In genomic region chr11:126088999-126089398, GRCh38 we compare ENCODE assay signal across 1 cellular context.
TF ChIP-seq lines count a peak whose summit lies in the region.

No MANE protein-coding gene starts in this region.

TF ChIP-seq in HepG2, 621 proteins besides CTCF, POLR2A, EP300 and RAD21 (continued from another document and continues in another):
- 0 out of 2 replicates have a peak, but pooled peaks have one; percentile 56 for TF ChIP-seq PRDM10 (CRISPR knock-in tag; IDR thresholded peaks at IDR 0.05; ENCODE audit: low read depth)
- TF ChIP-seq POLR2AphosphoS2 (IDR thresholded peaks at IDR 0.05; ENCODE audit: low read depth, low read length): no peak
- TF ChIP-seq SPEN (CRISPR knock-in tag; IDR thresholded peaks at IDR 0.05; ENCODE audit: low read depth): peak; percentile 51; the same call in 1 of the 2 replicates
- TF ChIP-seq FOXP4 (CRISPR knock-in tag; IDR thresholded peaks at IDR 0.05): peak; percentile 87
- peak; percentile 63; the same call in 1 of the 2 replicates for TF ChIP-seq MEIS1 (CRISPR knock-in tag; IDR thresholded peaks at IDR 0.05; ENCODE audit: borderline replicate concordance)
- TF ChIP-seq YEATS2 (CRISPR knock-in tag; IDR thresholded peaks at IDR 0.05; ENCODE audit: borderline replicate concordance): no peak
- peak; percentile 48; the same call in 1 of the 2 replicates for TF ChIP-seq SP5 (CRISPR knock-in tag; IDR thresholded peaks at IDR 0.05; ENCODE audit: borderline replicate concordance, low read depth)
- TF ChIP-seq ZNF687 (CRISPR knock-in tag; IDR thresholded peaks at IDR 0.05): peak; percentile 70
- TF ChIP-seq SRY (CRISPR knock-in tag; IDR thresholded peaks at IDR 0.05): no peak
- peak in 1 of 2 experiments; percentile 21; a peak in 1 of 4 replicates for TF ChIP-seq MAFK (conservative IDR thresholded peaks at IDR 0.05 in 1 of 2, IDR thresholded peaks at IDR 0.05 in 1 of 2; ENCODE audit: low read length in 2 of 2)
- TF ChIP-seq TCF12 (IDR thresholded peaks at IDR 0.05): no peak
- 0 out of 2 replicates have a peak, but pooled peaks have one; percentile 54 for TF ChIP-seq TCF12 (CRISPR knock-in tag; IDR thresholded peaks at IDR 0.05)
- peak; percentile 65; the same call in 1 of the 2 replicates for TF ChIP-seq ZNF264 (CRISPR knock-in tag; IDR thresholded peaks at IDR 0.05)
- no peak for TF ChIP-seq FUBP1 (CRISPR knock-in tag; IDR thresholded peaks at IDR 0.05; ENCODE audit: borderline replicate concordance)
- 0 out of 2 replicates have a peak, but pooled peaks have one; percentile 33 for TF ChIP-seq ZNF556 (CRISPR knock-in tag; IDR thresholded peaks at IDR 0.05; ENCODE audit: borderline replicate concordance)
- TF ChIP-seq ZBTB7B (CRISPR knock-in tag; IDR thresholded peaks at IDR 0.05): peak; percentile 83
- peak; percentile 19; the same call in 1 of the 2 replicates for TF ChIP-seq ZNF263 (CRISPR knock-in tag; IDR thresholded peaks at IDR 0.05)
- peak; percentile 29; the same call in 1 of the 2 replicates for TF ChIP-seq GABPB1 (CRISPR knock-in tag; IDR thresholded peaks at IDR 0.05)
- peak; percentile 74; the same call in 1 of the 2 replicates for TF ChIP-seq ZNF792 (CRISPR knock-in tag; IDR thresholded peaks at IDR 0.05)
- 0 out of 2 replicates have a peak, but pooled peaks have one; percentile 50 for TF ChIP-seq ZNF644 (CRISPR knock-in tag; IDR thresholded peaks at IDR 0.05; ENCODE audit: low read depth)
- peak; percentile 34; the same call in 1 of the 2 replicates for TF ChIP-seq MYC (CRISPR knock-in tag; IDR thresholded peaks at IDR 0.05; ENCODE audit: borderline replicate concordance)
- TF ChIP-seq FOXP1 (IDR thresholded peaks at IDR 0.05): no peak
- peak; percentile 64 for TF ChIP-seq FOXP1 (CRISPR knock-in tag; IDR thresholded peaks at IDR 0.05)
- peak; percentile 37; the same call in 1 of the 2 replicates for TF ChIP-seq ZNF629 (CRISPR knock-in tag; conservative IDR thresholded peaks at IDR 0.05)
- TF ChIP-seq TARDBP (CRISPR knock-in tag; IDR thresholded peaks at IDR 0.05): peak; percentile 73
- TF ChIP-seq ZNF770 (CRISPR knock-in tag; IDR thresholded peaks at IDR 0.05): 0 out of 2 replicates have a peak, but pooled peaks have one; percentile 32
- TF ChIP-seq SOX5 (CRISPR knock-in tag; IDR thresholded peaks at IDR 0.05; ENCODE audit: borderline replicate concordance): peak; percentile 54; the same call in 1 of the 2 replicates
- TF ChIP-seq GFI1 (CRISPR knock-in tag; IDR thresholded peaks at IDR 0.05; ENCODE audit: borderline replicate concordance): peak; percentile 50; the same call in 1 of the 2 replicates
- TF ChIP-seq FOXO1 (CRISPR knock-in tag; IDR thresholded peaks at IDR 0.05): peak; percentile 58; the same call in 1 of the 2 replicates
- TF ChIP-seq FOXA3 (CRISPR knock-in tag; IDR thresholded peaks at IDR 0.05): peak; percentile 87
- TF ChIP-seq HNRNPLL (IDR thresholded peaks at IDR 0.05; ENCODE audit: low read depth, low read length, poor library complexity, severe bottlenecking): no peak
- no peak for TF ChIP-seq SOX6 (IDR thresholded peaks at IDR 0.05)
- peak; percentile 88 for TF ChIP-seq SOX6 (CRISPR knock-in tag; IDR thresholded peaks at IDR 0.05)
- TF ChIP-seq ZNF280D (CRISPR knock-in tag; IDR thresholded peaks at IDR 0.05): 0 out of 2 replicates have a peak, but pooled peaks have one; percentile 31
- peak; percentile 40; the same call in 1 of the 2 replicates for TF ChIP-seq ELF3 (CRISPR knock-in tag; IDR thresholded peaks at IDR 0.05)
- TF ChIP-seq BCL6 (CRISPR knock-in tag; IDR thresholded peaks at IDR 0.05): peak; percentile 99
- 0 out of 2 replicates have a peak, but pooled peaks have one; percentile 32 for TF ChIP-seq SALL2 (CRISPR knock-in tag; IDR thresholded peaks at IDR 0.05)
- TF ChIP-seq ZNF431 (CRISPR knock-in tag; IDR thresholded peaks at IDR 0.05; ENCODE audit: borderline replicate concordance, low read depth): 0 out of 2 replicates have a peak, but pooled peaks have one; percentile 38
- no peak; the same call in 1 of the 2 replicates for TF ChIP-seq ZNF430 (CRISPR knock-in tag; IDR thresholded peaks at IDR 0.05)
- no peak for TF ChIP-seq PAF1 (CRISPR knock-in tag; IDR thresholded peaks at IDR 0.05)
- 0 out of 2 replicates have a peak, but pooled peaks have one; percentile 24 for TF ChIP-seq ZNF501 (CRISPR knock-in tag; IDR thresholded peaks at IDR 0.05)
